In genomic region chr12:4849024-4849594, GRCh38 we compare ENCODE assay signal across 8 cellular contexts.
DNase-seq lines count a peak whose midpoint lies in the region; ATAC-seq, FAIRE-seq and TF ChIP-seq lines count a peak whose summit lies in the region.

No MANE protein-coding gene starts in this region.

- no peak for TF ChIP-seq POLR2A in transverse colon (IDR thresholded peaks at IDR 0.05)
- no peak for TF ChIP-seq POLR2A in GM12891 (IDR thresholded peaks at IDR 0.05; ENCODE audit: low read depth, low read length)

- no peak overlapping the region for H3K27ac Mint-ChIP-seq in T-helper 17 cell

- no peaks in the 10 kb centered on the region for H3K4me1 Mint-ChIP-seq in T-helper 17 cell

- H3K27me3 ChIP-seq in transverse colon, result no peaks in the 10 kb centered on the region

- in situ Hi-C loops in transverse colon (cut with MboI; ENCODE audit: low pct_ligation_motif_present in 1 of 4, low pct_unique_long_range_greater_than_20kb in 1 of 4, low sequenced_read_pairs in 3 of 4), result no loop called here

- H3K27me3 Mint-ChIP-seq in T-helper 17 cell, result peaks cover 5% of the 10 kb centered on the region

- H3K4me3 Mint-ChIP-seq in T-helper 17 cell, result no peak overlapping the region

- WGBS in transverse colon (ENCODE audit: low coverage in 1 of 2), 2 donors, result 17 to 28% methylated on average over 7 to 12 of the region's 12 CpGs

- H3K4me3 ChIP-seq in HFF-Myc (replicated peaks; ENCODE audit: low read depth, low read length) (no peak overlapping the region), transverse colon (no peak overlapping the region)

- FAIRE-seq in GM12891 (lab: Jason Lieb, UNC), result no peak

- H3K27ac ChIP-seq in transverse colon, result no peak overlapping the region

- ATAC-seq in T-helper 17 cell, result peak; percentile 57
- no peak for ATAC-seq in GM21619 (IDR thresholded peaks at IDR 0.05; ENCODE audit: unreplicated experiment)

- H3K4me1 ChIP-seq in transverse colon, result no peaks in the 10 kb centered on the region

- H3K36me3 Mint-ChIP-seq in T-helper 17 cell (ENCODE audit: low read depth), result no peaks in the 10 kb centered on the region

- DNase-seq in NCI-H187 treated with DMSO at 0.1 percent for 48 hours (lab: John Stamatoyannopoulos, UW), result peak; percentile 18
- DNase-seq in NCI-H187 (lab: John Stamatoyannopoulos, UW), result no peak
- DNase-seq in HFF-Myc (ENCODE audit: extremely low read depth, low read depth), result peak; percentile 6
- DNase-seq in T-helper 17 cell, result peak in 1 of 3 donors; percentile 22
- DNase-seq in glomerular visceral epithelial cell (ENCODE audit: extremely low spot score), result peak; percentile 30
- DNase-seq in transverse colon, result no peak
- no peak for DNase-seq in GM12891 (ENCODE audit: insufficient read length, low spot score)

- no peak for TF ChIP-seq EP300 in transverse colon (IDR thresholded peaks at IDR 0.05; ENCODE audit: low read depth)

- H3K9me3 ChIP-seq in T-helper 17 cell (ENCODE audit: control insufficient read depth, low read length, poor library complexity, severe bottlenecking) (no peaks in the 10 kb centered on the region), transverse colon (no peaks in the 10 kb centered on the region)

- H3K36me3 ChIP-seq in transverse colon, result no peaks in the 10 kb centered on the region

- intact Hi-C loops in transverse colon (cut with DNase I; ENCODE audit: low total_unique reads), result no loop called here

- peak; percentile 67 for TF ChIP-seq CTCF in HFF-Myc (IDR thresholded peaks at IDR 0.05; ENCODE audit: low read depth, low read length, missing control alignments)
- TF ChIP-seq CTCF in transverse colon (IDR thresholded peaks at IDR 0.05), result peak; percentile 51 to 90 (median 86)

TF ChIP-seq in GM12891, 5 proteins besides CTCF, POLR2A, EP300 and RAD21:
- TF ChIP-seq POU2F2 (IDR thresholded peaks at IDR 0.05; ENCODE audit: low read depth, low read length) (no peak), SPI1 (IDR thresholded peaks at IDR 0.05; ENCODE audit: low read depth, low read length) (no peak), PAX5 (IDR thresholded peaks at IDR 0.05; ENCODE audit: insufficient read depth, low read length, severe bottlenecking) (no peak), TAF1 (IDR thresholded peaks at IDR 0.05; ENCODE audit: low read depth, low read length) (no peak), POLR2AphosphoS5 (IDR thresholded peaks at IDR 0.05; ENCODE audit: low read depth, low read length) (no peak)

Comparison
In these comparisons a context has a peak if more than half of its experiments do, and no peak if none do; other contexts are left out.
1. DNase-seq: peak in NCI-H187 treated with DMSO at 0.1 percent for 48 hours (single experiment), HFF-Myc (single experiment) and glomerular visceral epithelial cell (single experiment); none in NCI-H187 (0 of 2), transverse colon (single experiment) and GM12891 (single experiment).